ENCODE assay signal across 1 cellular context in genomic region chr20:61186771-61187170, GRCh38.
TF ChIP-seq lines count a peak whose summit lies in the region.

No MANE protein-coding gene starts in this region.

TF ChIP-seq in GM23338, 12 proteins besides CTCF, POLR2A, EP300 and RAD21 (continued from another document):
- TF ChIP-seq REST (IDR thresholded peaks at IDR 0.05; ENCODE audit: unreplicated experiment) = no peak
